Comparison of ENCODE assay signal across 9 cellular contexts in genomic region chr21:25638634-25639166, GRCh38. TPM values are rescaled to one million over a fixed set of nuclear protein-coding genes. Genes with fewer than 3 reads are reported as not detected.
DNase-seq lines count a peak whose midpoint lies in the region; ATAC-seq and TF ChIP-seq lines count a peak whose summit lies in the region.
"Had no signal": no experiment of that assay in that cellular context is flagged by ENCODE, and none has a peak within 500 bp of the region (broad histone marks: within the 10 kb centered on the region; RNA-seq: fewer than 3 reads in every experiment).

No MANE protein-coding gene starts in this region.

- peak overlapping the region; percentile 82 for H3K4me3 ChIP-seq in SJCRH30
- H3K4me3 ChIP-seq: K562 had no signal

- TF ChIP-seq CTCF in progenitor cell of endocrine pancreas (IDR thresholded peaks at IDR 0.05; ENCODE audit: unreplicated experiment), result no peak

- H3K4me1 Mint-ChIP-seq in progenitor cell of endocrine pancreas (ENCODE audit: low read depth), result peaks cover 6% of the 10 kb centered on the region

- H3K27ac ChIP-seq in SJCRH30, result peak overlapping the region; percentile 91

- peak; percentile 25 for ATAC-seq in GM21576 (IDR thresholded peaks at IDR 0.05; ENCODE audit: unreplicated experiment)
- ATAC-seq in HG02970 (IDR thresholded peaks at IDR 0.05; ENCODE audit: low FRiP score, unreplicated experiment), result no peak

- no peaks in the 10 kb centered on the region for H3K36me3 Mint-ChIP-seq in progenitor cell of endocrine pancreas (ENCODE audit: insufficient read depth)

- no peaks in the 10 kb centered on the region for H3K27me3 ChIP-seq in SJCRH30

- H3K27ac Mint-ChIP-seq in progenitor cell of endocrine pancreas, result peak overlapping the region; percentile 33

- H3K4me1 ChIP-seq in SJCRH30, result peaks cover 5% of the 10 kb centered on the region; the same call in 1 of the 2 replicates

- peaks cover 62% of the 10 kb centered on the region for H3K27me3 Mint-ChIP-seq in progenitor cell of endocrine pancreas

- H3K36me3 ChIP-seq in SJCRH30, result 0 out of 2 replicates have a peak, but pooled peaks cover 2% of the 10 kb centered on the region

- no peaks in the 10 kb centered on the region for H3K9me3 ChIP-seq in SJCRH30 (replicated peaks)

- peak overlapping the region; percentile 68 for H3K4me3 Mint-ChIP-seq in progenitor cell of endocrine pancreas (ENCODE audit: low read depth)

- H3K9me3 Mint-ChIP-seq in progenitor cell of endocrine pancreas (ENCODE audit: low read depth), result no peaks in the 10 kb centered on the region

- DNase-seq in CD1c-positive myeloid dendritic cell (ENCODE audit: extremely low spot score), result peak; percentile 10
- no peak for DNase-seq in SJCRH30
- DNase-seq in fibroblast of peridontal ligament (ENCODE audit: extremely low read depth), result peak; percentile 21
- no peak for DNase-seq in progenitor cell of endocrine pancreas (ENCODE audit: low spot score, unreplicated experiment)
- DNase-seq in NCI-H524 (lab: John Stamatoyannopoulos, UW), result no peak
- DNase-seq in SKM-1 (lab: John Stamatoyannopoulos, UW; ENCODE audit: unreplicated experiment), result no peak

RNA-seq across cellular contexts. Expression of gene JAM2, which starts 0.4 kb away (rescaled TPM):
- total RNA-seq in SJCRH30 (2014; rRNA removed; shearing (Covaris generic)), result 15.3 and 17.6 TPM in 2 replicates
- total RNA-seq in progenitor cell of endocrine pancreas, result 2.2 and 2.4 TPM in 2 replicates
- total RNA-seq: K562 had no signal

RNA-seq across cellular contexts. Expression of gene MRPL39, which starts 31.4 kb away (rescaled TPM):
- total RNA-seq in SJCRH30 (2014; rRNA removed; shearing (Covaris generic)), result 86.2 and 95.0 TPM in 2 replicates
- total RNA-seq in progenitor cell of endocrine pancreas, result 29.9 and 30.7 TPM in 2 replicates

Comparison
In these comparisons a context has a peak if more than half of its experiments do, and no peak if none do; other contexts are left out.
1. DNase-seq: peak in CD1c-positive myeloid dendritic cell (single experiment) and fibroblast of peridontal ligament (single experiment); none in SJCRH30 (0 of 2), progenitor cell of endocrine pancreas (single experiment), NCI-H524 (0 of 2) and SKM-1 (single experiment).